ENCODE assay signal across 1 cellular context in genomic region chr7:131111081-131111576, GRCh38.
TF ChIP-seq lines count a peak whose summit lies in the region.

No MANE protein-coding gene starts in this region.

TF ChIP-seq in K562, 482 proteins besides CTCF, POLR2A, EP300 and RAD21 (continued from another document and continues in another):
- TF ChIP-seq ZBTB26 (CRISPR knock-in tag; IDR thresholded peaks at IDR 0.05) (peak; percentile 68; the same call in 1 of the 2 replicates), FOXK2 (conservative IDR thresholded peaks at IDR 0.05 in 1 of 2, IDR thresholded peaks at IDR 0.05 in 1 of 2; ENCODE audit: low read depth in 2 of 2) (peak in 1 of 2 experiments; percentile 41; a peak in 1 of 4 replicates), ATF1 (CRISPR knock-in tag; IDR thresholded peaks at IDR 0.05) (no peak), ATF1 (tag; IDR thresholded peaks at IDR 0.05) (peak; percentile 70), PHB2 (IDR thresholded peaks at IDR 0.05; ENCODE audit: low read depth) (no peak), REST (CRISPR knock-in tag; IDR thresholded peaks at IDR 0.05; ENCODE audit: low read depth) (no peak), NFIC (IDR thresholded peaks at IDR 0.05) (no peak), THRA (IDR thresholded peaks at IDR 0.05) (no peak), THRAP3 (IDR thresholded peaks at IDR 0.05; ENCODE audit: borderline replicate concordance) (no peak), ZNF311 (CRISPR knock-in tag; IDR thresholded peaks at IDR 0.05) (no peak), POLR2G (IDR thresholded peaks at IDR 0.05; ENCODE audit: low read depth, low read length) (no peak), ZNF12 (CRISPR knock-in tag; IDR thresholded peaks at IDR 0.05) (no peak), FOXA3 (CRISPR knock-in tag; conservative IDR thresholded peaks at IDR 0.05 in 1 of 2, IDR thresholded peaks at IDR 0.05 in 1 of 2) (0 out of 4 replicates have a peak, but pooled peaks of 1 of the 2 experiments have one; percentile 19), ZNF584 (CRISPR knock-in tag; IDR thresholded peaks at IDR 0.05; ENCODE audit: low read depth) (0 out of 2 replicates have a peak, but pooled peaks have one; percentile 10), EZH2 (IDR thresholded peaks at IDR 0.05; ENCODE audit: borderline replicate concordance, low read depth, low read length) (no peak), ZNF23 (CRISPR knock-in tag; IDR thresholded peaks at IDR 0.05) (0 out of 2 replicates have a peak, but pooled peaks have one; percentile 25), ZNF174 (CRISPR knock-in tag; IDR thresholded peaks at IDR 0.05) (no peak), SMARCA4 (IDR thresholded peaks at IDR 0.05) (peak; percentile 69), HDAC3 (IDR thresholded peaks at IDR 0.05; ENCODE audit: borderline replicate concordance, partially characterized antibody) (peak; percentile 68), C11orf30 (IDR thresholded peaks at IDR 0.05; ENCODE audit: low read depth) (no peak), CHCHD3 (CRISPR knock-in tag; IDR thresholded peaks at IDR 0.05) (no peak), RFX5 (IDR thresholded peaks at IDR 0.05; ENCODE audit: low read depth, low read length) (no peak), KLF1 (tag; IDR thresholded peaks at IDR 0.05) (peak; percentile 28; the same call in 1 of the 2 replicates), NFRKB (IDR thresholded peaks at IDR 0.05; ENCODE audit: low read depth) (0 out of 2 replicates have a peak, but pooled peaks have one; percentile 6), DPF2 (IDR thresholded peaks at IDR 0.05) (peak; percentile 51), MAX (CRISPR knock-in tag; IDR thresholded peaks at IDR 0.05) (no peak), NCOA6 (IDR thresholded peaks at IDR 0.05) (no peak), ERF (CRISPR knock-in tag; IDR thresholded peaks at IDR 0.05) (peak; percentile 80), TEAD4 (IDR thresholded peaks at IDR 0.05; ENCODE audit: low read length) (peak; percentile 39; the same call in 1 of the 2 replicates), TEAD4 (CRISPR knock-in tag; IDR thresholded peaks at IDR 0.05; ENCODE audit: borderline replicate concordance) (no peak), POLR2H (tag; IDR thresholded peaks at IDR 0.05; ENCODE audit: low read depth) (0 out of 2 replicates have a peak, but pooled peaks have one; percentile 26), PHTF2 (CRISPR knock-in tag; IDR thresholded peaks at IDR 0.05) (no peak), BRD9 (IDR thresholded peaks at IDR 0.05; ENCODE audit: low read depth, partially characterized antibody) (peak; percentile 38), HIVEP1 (CRISPR knock-in tag; IDR thresholded peaks at IDR 0.05) (peak; percentile 74; the same call in 1 of the 2 replicates), ZNF175 (CRISPR knock-in tag; IDR thresholded peaks at IDR 0.05; ENCODE audit: low read depth) (no peak), ATF4 (CRISPR knock-in tag; IDR thresholded peaks at IDR 0.05) (peak; percentile 59; the same call in 1 of the 2 replicates), CREM (IDR thresholded peaks at IDR 0.05; ENCODE audit: low read depth) (peak; percentile 84), NCOR1 (IDR thresholded peaks at IDR 0.05) (peak; percentile 30), HMG20A (CRISPR knock-in tag; conservative IDR thresholded peaks at IDR 0.05) (no peak), KLF6 (CRISPR knock-in tag; IDR thresholded peaks at IDR 0.05; ENCODE audit: borderline replicate concordance) (0 out of 2 replicates have a peak, but pooled peaks have one; percentile 25), CREB5 (CRISPR knock-in tag; IDR thresholded peaks at IDR 0.05) (no peak)
- TF ChIP-seq, protein P1, sequence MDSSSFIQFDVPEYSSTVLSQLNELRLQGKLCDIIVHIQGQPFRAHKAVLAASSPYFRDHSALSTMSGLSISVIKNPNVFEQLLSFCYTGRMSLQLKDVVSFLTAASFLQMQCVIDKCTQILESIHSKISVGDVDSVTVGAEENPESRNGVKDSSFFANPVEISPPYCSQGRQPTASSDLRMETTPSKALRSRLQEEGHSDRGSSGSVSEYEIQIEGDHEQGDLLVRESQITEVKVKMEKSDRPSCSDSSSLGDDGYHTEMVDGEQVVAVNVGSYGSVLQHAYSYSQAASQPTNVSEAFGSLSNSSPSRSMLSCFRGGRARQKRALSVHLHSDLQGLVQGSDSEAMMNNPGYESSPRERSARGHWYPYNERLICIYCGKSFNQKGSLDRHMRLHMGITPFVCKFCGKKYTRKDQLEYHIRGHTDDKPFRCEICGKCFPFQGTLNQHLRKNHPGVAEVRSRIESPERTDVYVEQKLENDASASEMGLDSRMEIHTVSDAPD (CRISPR knock-in tag; IDR thresholded peaks at IDR 0.05), result no peak
- TF ChIP-seq, protein P2, sequence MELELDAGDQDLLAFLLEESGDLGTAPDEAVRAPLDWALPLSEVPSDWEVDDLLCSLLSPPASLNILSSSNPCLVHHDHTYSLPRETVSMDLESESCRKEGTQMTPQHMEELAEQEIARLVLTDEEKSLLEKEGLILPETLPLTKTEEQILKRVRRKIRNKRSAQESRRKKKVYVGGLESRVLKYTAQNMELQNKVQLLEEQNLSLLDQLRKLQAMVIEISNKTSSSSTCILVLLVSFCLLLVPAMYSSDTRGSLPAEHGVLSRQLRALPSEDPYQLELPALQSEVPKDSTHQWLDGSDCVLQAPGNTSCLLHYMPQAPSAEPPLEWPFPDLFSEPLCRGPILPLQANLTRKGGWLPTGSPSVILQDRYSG (tag; conservative IDR thresholded peaks at IDR 0.05; ENCODE audit: low read depth), result 0 out of 2 replicates have a peak, but pooled peaks have one; percentile 21
- TF ChIP-seq, protein P3, sequence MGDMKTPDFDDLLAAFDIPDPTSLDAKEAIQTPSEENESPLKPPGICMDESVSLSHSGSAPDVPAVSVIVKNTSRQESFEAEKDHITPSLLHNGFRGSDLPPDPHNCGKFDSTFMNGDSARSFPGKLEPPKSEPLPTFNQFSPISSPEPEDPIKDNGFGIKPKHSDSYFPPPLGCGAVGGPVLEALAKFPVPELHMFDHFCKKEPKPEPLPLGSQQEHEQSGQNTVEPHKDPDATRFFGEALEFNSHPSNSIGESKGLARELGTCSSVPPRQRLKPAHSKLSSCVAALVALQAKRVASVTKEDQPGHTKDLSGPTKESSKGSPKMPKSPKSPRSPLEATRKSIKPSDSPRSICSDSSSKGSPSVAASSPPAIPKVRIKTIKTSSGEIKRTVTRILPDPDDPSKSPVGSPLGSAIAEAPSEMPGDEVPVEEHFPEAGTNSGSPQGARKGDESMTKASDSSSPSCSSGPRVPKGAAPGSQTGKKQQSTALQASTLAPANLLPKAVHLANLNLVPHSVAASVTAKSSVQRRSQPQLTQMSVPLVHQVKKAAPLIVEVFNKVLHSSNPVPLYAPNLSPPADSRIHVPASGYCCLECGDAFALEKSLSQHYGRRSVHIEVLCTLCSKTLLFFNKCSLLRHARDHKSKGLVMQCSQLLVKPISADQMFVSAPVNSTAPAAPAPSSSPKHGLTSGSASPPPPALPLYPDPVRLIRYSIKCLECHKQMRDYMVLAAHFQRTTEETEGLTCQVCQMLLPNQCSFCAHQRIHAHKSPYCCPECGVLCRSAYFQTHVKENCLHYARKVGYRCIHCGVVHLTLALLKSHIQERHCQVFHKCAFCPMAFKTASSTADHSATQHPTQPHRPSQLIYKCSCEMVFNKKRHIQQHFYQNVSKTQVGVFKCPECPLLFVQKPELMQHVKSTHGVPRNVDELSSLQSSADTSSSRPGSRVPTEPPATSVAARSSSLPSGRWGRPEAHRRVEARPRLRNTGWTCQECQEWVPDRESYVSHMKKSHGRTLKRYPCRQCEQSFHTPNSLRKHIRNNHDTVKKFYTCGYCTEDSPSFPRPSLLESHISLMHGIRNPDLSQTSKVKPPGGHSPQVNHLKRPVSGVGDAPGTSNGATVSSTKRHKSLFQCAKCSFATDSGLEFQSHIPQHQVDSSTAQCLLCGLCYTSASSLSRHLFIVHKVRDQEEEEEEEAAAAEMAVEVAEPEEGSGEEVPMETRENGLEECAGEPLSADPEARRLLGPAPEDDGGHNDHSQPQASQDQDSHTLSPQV (IDR thresholded peaks at IDR 0.05), result peak; percentile 78
- TF ChIP-seq, protein P4, sequence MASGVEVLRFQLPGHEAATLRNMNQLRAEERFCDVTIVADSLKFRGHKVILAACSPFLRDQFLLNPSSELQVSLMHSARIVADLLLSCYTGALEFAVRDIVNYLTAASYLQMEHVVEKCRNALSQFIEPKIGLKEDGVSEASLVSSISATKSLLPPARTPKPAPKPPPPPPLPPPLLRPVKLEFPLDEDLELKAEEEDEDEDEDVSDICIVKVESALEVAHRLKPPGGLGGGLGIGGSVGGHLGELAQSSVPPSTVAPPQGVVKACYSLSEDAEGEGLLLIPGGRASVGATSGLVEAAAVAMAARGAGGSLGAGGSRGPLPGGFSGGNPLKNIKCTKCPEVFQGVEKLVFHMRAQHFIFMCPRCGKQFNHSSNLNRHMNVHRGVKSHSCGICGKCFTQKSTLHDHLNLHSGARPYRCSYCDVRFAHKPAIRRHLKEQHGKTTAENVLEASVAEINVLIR (CRISPR knock-in tag; IDR thresholded peaks at IDR 0.05), result peak; percentile 53; the same call in 1 of the 2 replicates
